Comparison of ENCODE assay signal across 1 cellular context in genomic region chr10:122280156-122280555, GRCh38.
TF ChIP-seq lines count a peak whose summit lies in the region.

No MANE protein-coding gene starts in this region.

TF ChIP-seq in SK-N-SH treated with all-trans-retinoic acid at 6 μM for 48 hours, 23 proteins besides CTCF, POLR2A, EP300 and RAD21 (continued from another document):
- no peak for TF ChIP-seq POU6F1 (CRISPR knock-in tag; IDR thresholded peaks at IDR 0.05; ENCODE audit: borderline replicate concordance, low read depth)
- no peak for TF ChIP-seq SNAI2 (CRISPR knock-in tag; IDR thresholded peaks at IDR 0.05)
- no peak for TF ChIP-seq ZNF70 (CRISPR knock-in tag; IDR thresholded peaks at IDR 0.05)
